In the genomic region with DNA sequence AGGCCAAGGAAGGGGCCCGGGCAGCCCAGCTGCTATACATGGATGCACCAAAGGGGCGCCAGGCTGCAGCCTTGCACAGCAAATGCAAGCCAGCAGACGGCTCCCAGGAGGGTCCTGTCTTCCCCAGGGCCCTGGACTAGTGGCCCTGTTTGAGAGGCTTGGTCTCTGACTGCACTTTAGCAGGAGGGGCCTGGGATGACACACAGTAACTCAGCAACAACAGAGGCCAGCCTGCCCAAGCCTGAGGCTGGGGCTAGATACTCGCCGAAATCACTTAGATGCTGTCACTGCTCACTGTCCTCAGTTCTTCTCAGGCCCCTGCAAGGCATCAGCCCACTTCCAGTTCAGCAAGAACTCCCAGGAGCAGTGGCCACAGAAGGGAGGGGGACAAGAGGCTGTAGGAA, we compare ENCODE assay signal across 10 cellular contexts.
A peak's percentile ranks its signal among the peaks of the same experiment; 100 is the strongest.
DNase-seq lines count a peak whose midpoint lies in the region; ATAC-seq, FAIRE-seq and TF ChIP-seq lines count a peak whose summit lies in the region.
"Had no signal": no experiment of that assay in that cellular context is flagged by ENCODE, and none has a peak within 500 bp of the region (broad histone marks: within the 10 kb centered on the region; RNA-seq: fewer than 3 reads in every experiment).

No MANE protein-coding gene starts in this region.

- no peak overlapping the region for H2BK5ac ChIP-seq in mesendoderm (ENCODE audit: low read length)

- POLR2A ChIA-PET in activated CD4-positive, alpha-beta memory T cell treated with anti-CD3 and anti-CD28 coated beads for 36 hours (lab: Charles Lee): no interaction called here

- H3K9me2 ChIP-seq in Karpas-422 (replicated peaks; ENCODE audit: insufficient read depth, low read length): no peaks in the 10 kb centered on the region

- no peaks in the 10 kb centered on the region for H4K20me1 ChIP-seq in BLaER1
- no peaks in the 10 kb centered on the region for H4K20me1 ChIP-seq in Karpas-422 (ENCODE audit: insufficient read depth, low read depth, low read length)

- H3K4me3 ChIP-seq in BLaER1: 0 out of 2 replicates have a peak overlapping the region, but pooled peaks have one; percentile 25
- no peak overlapping the region for H3K4me3 ChIP-seq in Karpas-422 (ENCODE audit: low read length)
- H3K4me3 ChIP-seq in bronchial epithelial cell (ENCODE audit: low read depth, low read length): no peak overlapping the region
- H3K4me3 ChIP-seq in mesendoderm (ENCODE audit: low read length): no peak overlapping the region

- no peaks in the 10 kb centered on the region for H3K9me3 ChIP-seq in BLaER1
- no peaks in the 10 kb centered on the region for H3K9me3 ChIP-seq in Karpas-422 (ENCODE audit: low read length)

- H3K79me2 ChIP-seq in Karpas-422 (ENCODE audit: low read length) (no peaks in the 10 kb centered on the region), mesendoderm (ENCODE audit: control insufficient read depth, insufficient read depth, low read length) (no peaks in the 10 kb centered on the region)

- H3K4me1 Mint-ChIP-seq in activated CD4-positive, alpha-beta memory T cell treated with anti-CD3 and anti-CD28 coated beads for 36 hours (ENCODE audit: low read depth): no peaks in the 10 kb centered on the region

- H3K27me3 Mint-ChIP-seq in activated CD4-positive, alpha-beta memory T cell treated with anti-CD3 and anti-CD28 coated beads for 36 hours: no peaks in the 10 kb centered on the region

- FAIRE-seq in bronchial epithelial cell (lab: Jason Lieb, UNC): no peak

- H3K23ac ChIP-seq in mesendoderm (ENCODE audit: low read length): no peak overlapping the region

- no peak overlapping the region for H3K4ac ChIP-seq in mesendoderm (ENCODE audit: low read depth, low read length)

- peaks cover 68% of the 10 kb centered on the region for H3K36me3 ChIP-seq in BLaER1
- peaks cover 6% of the 10 kb centered on the region; the same call in 1 of the 2 replicates for H3K36me3 ChIP-seq in Karpas-422 (ENCODE audit: insufficient read depth, low read length)
- peaks cover 1% of the 10 kb centered on the region for H3K36me3 ChIP-seq in bronchial epithelial cell (ENCODE audit: control insufficient read depth, insufficient read depth, low read length)
- no peaks in the 10 kb centered on the region for H3K36me3 ChIP-seq in mesendoderm (ENCODE audit: control insufficient read depth, insufficient read depth, low read length)

- no CpG with 5 or more reads among the region's 5 CpGs for WGBS in mesendoderm (ENCODE audit: extremely low coverage, insufficient coverage, low lambda C conversion rate)

- no peak overlapping the region for H2AFZ ChIP-seq in Karpas-422 (ENCODE audit: low read length)

- no peak overlapping the region for H4K8ac ChIP-seq in mesendoderm (ENCODE audit: low read depth, low read length)

- H4K5ac ChIP-seq in mesendoderm (ENCODE audit: low read length): no peak overlapping the region

- peaks cover 3% of the 10 kb centered on the region for H3K36me3 Mint-ChIP-seq in activated CD4-positive, alpha-beta memory T cell treated with anti-CD3 and anti-CD28 coated beads for 36 hours

- no peak overlapping the region for H3K18ac ChIP-seq in mesendoderm (ENCODE audit: low read length)

- H2BK120ac ChIP-seq in mesendoderm (ENCODE audit: low read depth, low read length): no peak overlapping the region

- H3K27ac ChIP-seq in BLaER1: peak overlapping the region; percentile 79
- H3K27ac ChIP-seq in Karpas-422 (ENCODE audit: low read length): no peak overlapping the region
- H3K27ac ChIP-seq in mesendoderm (ENCODE audit: low read depth, low read length): no peak overlapping the region

- peak overlapping the region; percentile 26 for H3K56ac ChIP-seq in mesendoderm (ENCODE audit: low read length)

- no peaks in the 10 kb centered on the region for H3K27me3 ChIP-seq in BLaER1
- no peaks in the 10 kb centered on the region for H3K27me3 ChIP-seq in Karpas-422 (ENCODE audit: low read length)
- no peaks in the 10 kb centered on the region for H3K27me3 ChIP-seq in bronchial epithelial cell (ENCODE audit: control insufficient read depth, insufficient read depth, low read length)
- H3K27me3 ChIP-seq in mesendoderm (ENCODE audit: insufficient read depth, low read length, poor library complexity): no peaks in the 10 kb centered on the region

- H2AK5ac ChIP-seq in mesendoderm (ENCODE audit: low read length): no peak overlapping the region

- H3K9ac ChIP-seq in BLaER1: peak overlapping the region; percentile 58; the same call in 1 of the 2 replicates
- no peak overlapping the region for H3K9ac ChIP-seq in Karpas-422 (ENCODE audit: low read length)
- H3K9ac ChIP-seq in mesendoderm (ENCODE audit: low read length): no peak overlapping the region

- no peak overlapping the region for H3K4me3 Mint-ChIP-seq in activated CD4-positive, alpha-beta memory T cell treated with anti-CD3 and anti-CD28 coated beads for 36 hours
- H3K4me3 Mint-ChIP-seq: activated T-cell treated with anti-CD3 and anti-CD28 coated beads, Interleukin-2, amount 50 U/mL, for 72 hours had no signal

- CTCF ChIA-PET in activated CD4-positive, alpha-beta memory T cell treated with anti-CD3 and anti-CD28 coated beads for 36 hours (lab: Charles Lee): no interaction called here

- H3K9me3 Mint-ChIP-seq in activated CD4-positive, alpha-beta memory T cell treated with anti-CD3 and anti-CD28 coated beads for 36 hours: no peaks in the 10 kb centered on the region
- H3K9me3 Mint-ChIP-seq: activated T-cell treated with anti-CD3 and anti-CD28 coated beads, Interleukin-2, amount 50 U/mL, for 72 hours had no signal

- H3K4me2 ChIP-seq in BLaER1 (peak overlapping the region; percentile 72), Karpas-422 (ENCODE audit: low read depth, low read length, poor library complexity, severe bottlenecking) (no peak overlapping the region), mesendoderm (ENCODE audit: low read length) (no peak overlapping the region)

- H3K79me1 ChIP-seq in mesendoderm (ENCODE audit: low read length): no peaks in the 10 kb centered on the region

- H3K4me1 ChIP-seq in BLaER1: peaks cover 100% of the 10 kb centered on the region
- H3K4me1 ChIP-seq in Karpas-422 (ENCODE audit: low read length): peaks cover 32% of the 10 kb centered on the region
- peaks cover 2% of the 10 kb centered on the region for H3K4me1 ChIP-seq in mesendoderm (ENCODE audit: control insufficient read depth, low read depth, low read length)

- intact Hi-C loops in activated CD4-positive, alpha-beta memory T cell treated with anti-CD3 and anti-CD28 coated beads for 36 hours (cut with micrococcal nuclease): no loop called here

- DNase-seq in Karpas-422 (peak; percentile 64), bronchial epithelial cell (ENCODE audit: low read depth) (peak; percentile 61), mesendoderm (peak; percentile 74)
- DNase-seq in activated CD4-positive, alpha-beta memory T cell treated with anti-CD3 and anti-CD28 coated beads for 36 hours: no peak
- DNase-seq in activated naive CD4-positive, alpha-beta T cell (lab: John Stamatoyannopoulos, UW): no peak
- DNase-seq: activated T-cell treated with anti-CD3 and anti-CD28 coated beads, Interleukin-2, amount 50 U/mL, for 72 hours; GDM1 had no signal

- ATAC-seq in GM21367 (IDR thresholded peaks at IDR 0.05; ENCODE audit: unreplicated experiment) (no peak), HG02884 (IDR thresholded peaks at IDR 0.05; ENCODE audit: unreplicated experiment) (no peak)
- ATAC-seq: activated T-cell treated with anti-CD3 and anti-CD28 coated beads, Interleukin-2, amount 50 U/mL, for 72 hours had no signal

- peak; percentile 19 for TF ChIP-seq CTCF in bronchial epithelial cell (IDR thresholded peaks at IDR 0.05; ENCODE audit: insufficient read depth, low read length, severe bottlenecking)

- no peak overlapping the region for H2BK15ac ChIP-seq in mesendoderm (replicated peaks; ENCODE audit: low read depth)

- H3K27ac Mint-ChIP-seq in activated CD4-positive, alpha-beta memory T cell treated with anti-CD3 and anti-CD28 coated beads for 36 hours: no peak overlapping the region
- H3K27ac Mint-ChIP-seq: activated T-cell treated with anti-CD3 and anti-CD28 coated beads, Interleukin-2, amount 50 U/mL, for 72 hours had no signal

Comparison
In these comparisons a context has a peak if more than half of its experiments do, and no peak if none do; other contexts are left out.
1. DNase-seq: peak in Karpas-422 (single experiment), bronchial epithelial cell (single experiment) and mesendoderm (single experiment); none in activated CD4-positive, alpha-beta memory T cell treated with anti-CD3 and anti-CD28 coated beads for 36 hours (single experiment) and activated naive CD4-positive, alpha-beta T cell (0 of 4).